Comparison of ENCODE assay signal across 15 cellular contexts in the genomic region with DNA sequence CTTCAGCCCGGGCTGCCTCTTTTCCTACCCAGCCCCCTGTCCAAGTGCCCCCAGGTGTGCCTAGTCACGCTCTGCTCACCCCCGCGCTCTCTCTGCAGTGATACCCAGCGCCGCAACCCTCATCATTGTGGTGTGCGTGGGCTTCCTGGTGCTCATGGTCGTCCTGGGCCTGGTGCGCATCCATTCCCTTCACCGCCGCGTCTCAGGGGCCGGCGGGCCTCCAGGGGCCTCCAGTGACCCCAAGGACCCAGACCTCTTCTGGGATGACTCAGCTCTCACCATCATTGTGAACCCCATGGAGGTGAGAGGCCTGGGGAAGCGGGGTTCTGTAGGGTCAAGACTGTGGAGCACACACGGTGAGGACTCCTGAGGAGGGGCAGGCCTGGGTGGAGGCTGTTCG. TPM values are rescaled to one million over a fixed set of nuclear protein-coding genes. Genes with fewer than 3 reads are reported as not detected.
DNase-seq lines count a peak whose midpoint lies in the region; ATAC-seq and TF ChIP-seq lines count a peak whose summit lies in the region.
"Had no signal": no experiment of that assay in that cellular context is flagged by ENCODE, and none has a peak within 500 bp of the region (broad histone marks: within the 10 kb centered on the region; RNA-seq: fewer than 3 reads in every experiment).

No MANE protein-coding gene starts in this region.

- peaks cover 0 to 7% (median 0%) of the 10 kb centered on the region in 45 donors for H3K27me3 ChIP-seq in dorsolateral prefrontal cortex

- H3K9me3 Mint-ChIP-seq in activated naive CD4-positive, alpha-beta T cell treated with anti-CD3 and anti-CD28 coated beads, Interleukin-2, amount 50 U/mL, for 72 hours, result no peaks in the 10 kb centered on the region
- H3K9me3 Mint-ChIP-seq in activated naive CD4-positive, alpha-beta T cell treated with anti-CD3 and anti-CD28 coated beads for 36 hours, result no peaks in the 10 kb centered on the region
- no peaks in the 10 kb centered on the region for H3K9me3 Mint-ChIP-seq in stimulated activated effector memory CD8-positive, alpha-beta T cell treated with anti-CD3 and anti-CD28 coated beads, Interleukin-12 subunit alpha, Interleukin-12 subunit beta, amount 100 ng/mL, for 72 hours
- H3K9me3 Mint-ChIP-seq: CD4-positive, alpha-beta T cell had no signal

- H3K4me1 Mint-ChIP-seq in activated naive CD4-positive, alpha-beta T cell treated with anti-CD3 and anti-CD28 coated beads for 36 hours (ENCODE audit: low read depth), result no peaks in the 10 kb centered on the region
- H3K4me1 Mint-ChIP-seq in stimulated activated effector memory CD8-positive, alpha-beta T cell treated with anti-CD3 and anti-CD28 coated beads, Interleukin-12 subunit alpha, Interleukin-12 subunit beta, amount 100 ng/mL, for 72 hours, result peaks cover 23% of the 10 kb centered on the region
- H3K4me1 Mint-ChIP-seq: B cell had no signal

- intact Hi-C loops in activated naive CD4-positive, alpha-beta T cell treated with anti-CD3 and anti-CD28 coated beads for 36 hours (cut with micrococcal nuclease), result no loop called here
- intact Hi-C loops in dorsolateral prefrontal cortex (cut with DNase I), result no loop called here

- no peaks in the 10 kb centered on the region for H3K27me3 Mint-ChIP-seq in activated naive CD4-positive, alpha-beta T cell treated with anti-CD3 and anti-CD28 coated beads for 36 hours (ENCODE audit: low read depth)
- H3K27me3 Mint-ChIP-seq: CD4-positive, alpha-beta T cell had no signal

- H3K36me3 Mint-ChIP-seq in activated naive CD4-positive, alpha-beta T cell treated with anti-CD3 and anti-CD28 coated beads, Interleukin-2, amount 50 U/mL, for 72 hours, result no peaks in the 10 kb centered on the region
- H3K36me3 Mint-ChIP-seq in activated naive CD4-positive, alpha-beta T cell treated with anti-CD3 and anti-CD28 coated beads for 36 hours (ENCODE audit: low read depth), result peaks cover 2% of the 10 kb centered on the region
- peaks cover 49% of the 10 kb centered on the region for H3K36me3 Mint-ChIP-seq in stimulated activated effector memory CD8-positive, alpha-beta T cell treated with anti-CD3 and anti-CD28 coated beads, Interleukin-12 subunit alpha, Interleukin-12 subunit beta, amount 100 ng/mL, for 72 hours

- no peak overlapping the region for H3K4me3 Mint-ChIP-seq in activated naive CD4-positive, alpha-beta T cell treated with anti-CD3 and anti-CD28 coated beads for 36 hours
- no peak overlapping the region for H3K4me3 Mint-ChIP-seq in stimulated activated effector memory CD8-positive, alpha-beta T cell treated with anti-CD3 and anti-CD28 coated beads, Interleukin-12 subunit alpha, Interleukin-12 subunit beta, amount 100 ng/mL, for 72 hours
- H3K4me3 Mint-ChIP-seq: B cell; CD4-positive, alpha-beta T cell had no signal

- ATAC-seq in activated naive CD4-positive, alpha-beta T cell treated with anti-CD3 and anti-CD28 coated beads, Interleukin-2, amount 50 U/mL, for 72 hours, result no peak
- no peak for ATAC-seq in stimulated activated effector memory CD8-positive, alpha-beta T cell treated with anti-CD3 and anti-CD28 coated beads, Interleukin-12 subunit alpha, Interleukin-12 subunit beta, amount 100 ng/mL, for 72 hours
- ATAC-seq in GM18858 (IDR thresholded peaks at IDR 0.05; ENCODE audit: unreplicated experiment), result no peak
- ATAC-seq: GM12878 had no signal

- no peak overlapping the region for H3K4me3 ChIP-seq in dorsolateral prefrontal cortex
- H3K4me3 ChIP-seq: GM12878 had no signal

- no peak for TF ChIP-seq CTCF in dorsolateral prefrontal cortex (IDR thresholded peaks at IDR 0.05 in 54 of 56, conservative IDR thresholded peaks at IDR 0.05 in 2 of 56; ENCODE audit: low read depth in 1 of 56, partially characterized antibody in 56 of 56)

- no peak for DNase-seq in activated naive CD4-positive, alpha-beta T cell treated with anti-CD3 and anti-CD28 coated beads, Interleukin-2, amount 50 U/mL, for 72 hours (ENCODE audit: low spot score in 2 of 2)
- DNase-seq in activated naive CD4-positive, alpha-beta T cell treated with anti-CD3 and anti-CD28 coated beads for 36 hours, result no peak
- DNase-seq in GM03348 (ENCODE audit: low spot score), result peak; percentile 2
- DNase-seq in dorsolateral prefrontal cortex, result no peak
- no peak for DNase-seq in stimulated activated effector memory CD8-positive, alpha-beta T cell treated with anti-CD3 and anti-CD28 coated beads, Interleukin-12 subunit alpha, Interleukin-12 subunit beta, amount 100 ng/mL, for 72 hours (ENCODE audit: low spot score in 2 of 2)
- DNase-seq in AG20443 (ENCODE audit: low spot score), result no peak
- DNase-seq: 8988T; C1 segment of cervical spinal cord; Calu3; CD4-positive, alpha-beta T cell; DMS 273 treated with DMSO at 0.1 percent for 48 hours had no signal

- peak overlapping the region; percentile 3 to 23 for H3K27ac Mint-ChIP-seq in activated naive CD4-positive, alpha-beta T cell treated with anti-CD3 and anti-CD28 coated beads, Interleukin-2, amount 50 U/mL, for 72 hours
- no peak overlapping the region for H3K27ac Mint-ChIP-seq in activated naive CD4-positive, alpha-beta T cell treated with anti-CD3 and anti-CD28 coated beads for 36 hours
- peak overlapping the region; percentile 83 for H3K27ac Mint-ChIP-seq in stimulated activated effector memory CD8-positive, alpha-beta T cell treated with anti-CD3 and anti-CD28 coated beads, Interleukin-12 subunit alpha, Interleukin-12 subunit beta, amount 100 ng/mL, for 72 hours
- H3K27ac Mint-ChIP-seq: B cell; CD4-positive, alpha-beta T cell had no signal

- CTCF ChIA-PET in activated naive CD4-positive, alpha-beta T cell treated with anti-CD3 and anti-CD28 coated beads for 36 hours (lab: Charles Lee), result no interaction called here

- H3K27ac ChIP-seq in dorsolateral prefrontal cortex, result peak overlapping the region in 41 of 59 donors; percentile 11 to 81 (median 58)
- H3K27ac ChIP-seq: HL-60 had no signal

RNA-seq across cellular contexts. Expression of a gene that starts 27.2 kb away (rescaled TPM):
- total RNA-seq in activated naive CD4-positive, alpha-beta T cell treated with anti-CD3 and anti-CD28 coated beads, Interleukin-2, amount 50 U/mL, for 72 hours, result 10 to 100 TPM; 36.8 to 57.0 TPM
- total RNA-seq in activated naive CD4-positive, alpha-beta T cell treated with anti-CD3 and anti-CD28 coated beads for 36 hours, result 10 to 100 TPM; 18.3 to 21.8 TPM
- total RNA-seq in dorsolateral prefrontal cortex, result 100 to 1,000 TPM; 108 to 389 (median 289) TPM

RNA-seq across cellular contexts. Expression of a gene that starts 28.7 kb away (rescaled TPM):
- not detected for total RNA-seq in activated naive CD4-positive, alpha-beta T cell treated with anti-CD3 and anti-CD28 coated beads, Interleukin-2, amount 50 U/mL, for 72 hours
- total RNA-seq in activated naive CD4-positive, alpha-beta T cell treated with anti-CD3 and anti-CD28 coated beads for 36 hours, result under 1 TPM in 1 of 2 experiments, not detected in 1; 0.57 TPM
- 1 to 10 TPM in 73 of 120 experiments, under 1 TPM in 24, not detected in 23; 0.40 to 3.8 (median 1.3) TPM for total RNA-seq in dorsolateral prefrontal cortex
- total RNA-seq: CD4-positive, alpha-beta T cell had no signal

RNA-seq across cellular contexts. Expression of a gene that starts 32.1 kb away (rescaled TPM):
- 10 to 100 TPM; 18.1 to 37.4 TPM for total RNA-seq in activated naive CD4-positive, alpha-beta T cell treated with anti-CD3 and anti-CD28 coated beads, Interleukin-2, amount 50 U/mL, for 72 hours
- total RNA-seq in activated naive CD4-positive, alpha-beta T cell treated with anti-CD3 and anti-CD28 coated beads for 36 hours, result 10 to 100 TPM; 29.7 to 30.9 TPM
- 100 to 1,000 TPM in 5 of 120 experiments, 10 to 100 TPM in 115; 56.3 to 135 (median 80.9) TPM for total RNA-seq in dorsolateral prefrontal cortex

RNA-seq across cellular contexts. Expression of a gene that starts 48.4 kb away (rescaled TPM):
- total RNA-seq in activated naive CD4-positive, alpha-beta T cell treated with anti-CD3 and anti-CD28 coated beads, Interleukin-2, amount 50 U/mL, for 72 hours, result 10 to 100 TPM; 18.6 to 21.8 TPM
- 10 to 100 TPM; 10.3 to 11.5 TPM for total RNA-seq in activated naive CD4-positive, alpha-beta T cell treated with anti-CD3 and anti-CD28 coated beads for 36 hours
- 10 to 100 TPM in 114 of 120 experiments, 1 to 10 TPM in 6; 5.6 to 39.9 (median 17.6) TPM for total RNA-seq in dorsolateral prefrontal cortex
